ENCODE assay signal across 1 cellular context in the genomic region with DNA sequence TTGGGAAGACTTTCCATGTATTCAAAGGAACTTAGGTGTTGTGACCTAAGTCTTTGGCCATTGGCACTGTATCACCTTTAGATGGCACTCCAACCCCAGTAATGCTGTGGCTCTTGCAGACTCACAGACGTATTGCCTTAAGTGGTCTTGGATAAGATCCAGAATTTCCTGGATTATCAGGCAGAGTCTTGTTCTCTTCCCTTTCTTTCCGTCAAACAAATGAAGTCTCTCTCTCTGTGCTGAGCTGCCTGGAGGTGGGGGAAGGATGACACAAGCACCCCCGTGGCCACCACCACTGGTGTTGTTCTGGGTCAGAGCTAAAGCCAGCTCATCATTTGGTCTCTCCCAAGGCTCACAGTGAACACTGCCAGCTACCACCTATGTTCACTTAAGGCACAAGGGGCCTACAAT.
TF ChIP-seq lines count a peak whose summit lies in the region.

No MANE protein-coding gene starts in this region.

TF ChIP-seq in WTC11, 78 proteins besides CTCF, POLR2A, EP300 and RAD21 (continued from another document):
- TF ChIP-seq, protein P1, sequence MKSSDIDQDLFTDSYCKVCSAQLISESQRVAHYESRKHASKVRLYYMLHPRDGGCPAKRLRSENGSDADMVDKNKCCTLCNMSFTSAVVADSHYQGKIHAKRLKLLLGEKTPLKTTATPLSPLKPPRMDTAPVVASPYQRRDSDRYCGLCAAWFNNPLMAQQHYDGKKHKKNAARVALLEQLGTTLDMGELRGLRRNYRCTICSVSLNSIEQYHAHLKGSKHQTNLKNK (CRISPR knock-in tag; IDR thresholded peaks at IDR 0.05) = no peak
- TF ChIP-seq, protein P2, sequence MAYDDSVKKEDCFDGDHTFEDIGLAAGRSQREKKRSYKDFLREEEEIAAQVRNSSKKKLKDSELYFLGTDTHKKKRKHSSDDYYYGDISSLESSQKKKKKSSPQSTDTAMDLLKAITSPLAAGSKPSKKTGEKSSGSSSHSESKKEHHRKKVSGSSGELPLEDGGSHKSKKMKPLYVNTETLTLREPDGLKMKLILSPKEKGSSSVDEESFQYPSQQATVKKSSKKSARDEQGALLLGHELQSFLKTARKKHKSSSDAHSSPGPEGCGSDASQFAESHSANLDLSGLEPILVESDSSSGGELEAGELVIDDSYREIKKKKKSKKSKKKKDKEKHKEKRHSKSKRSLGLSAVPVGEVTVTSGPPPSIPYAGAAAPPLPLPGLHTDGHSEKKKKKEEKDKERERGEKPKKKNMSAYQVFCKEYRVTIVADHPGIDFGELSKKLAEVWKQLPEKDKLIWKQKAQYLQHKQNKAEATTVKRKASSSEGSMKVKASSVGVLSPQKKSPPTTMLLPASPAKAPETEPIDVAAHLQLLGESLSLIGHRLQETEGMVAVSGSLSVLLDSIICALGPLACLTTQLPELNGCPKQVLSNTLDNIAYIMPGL (CRISPR knock-in tag; IDR thresholded peaks at IDR 0.05) = no peak
- no peak for TF ChIP-seq ELF4 (CRISPR knock-in tag; IDR thresholded peaks at IDR 0.05; ENCODE audit: low read depth)
- TF ChIP-seq, protein P3, sequence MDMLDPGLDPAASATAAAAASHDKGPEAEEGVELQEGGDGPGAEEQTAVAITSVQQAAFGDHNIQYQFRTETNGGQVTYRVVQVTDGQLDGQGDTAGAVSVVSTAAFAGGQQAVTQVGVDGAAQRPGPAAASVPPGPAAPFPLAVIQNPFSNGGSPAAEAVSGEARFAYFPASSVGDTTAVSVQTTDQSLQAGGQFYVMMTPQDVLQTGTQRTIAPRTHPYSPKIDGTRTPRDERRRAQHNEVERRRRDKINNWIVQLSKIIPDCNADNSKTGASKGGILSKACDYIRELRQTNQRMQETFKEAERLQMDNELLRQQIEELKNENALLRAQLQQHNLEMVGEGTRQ (CRISPR knock-in tag; IDR thresholded peaks at IDR 0.05) = no peak
